In genomic region chr15:84006467-84006866, GRCh38 we compare ENCODE assay signal across 26 cellular contexts.
A peak's percentile ranks its signal among the peaks of the same experiment; 100 is the strongest.
DNase-seq lines count a peak whose midpoint lies in the region; ATAC-seq and TF ChIP-seq lines count a peak whose summit lies in the region.
"Had no signal": no experiment of that assay in that cellular context is flagged by ENCODE, and none has a peak within 500 bp of the region (broad histone marks: within the 10 kb centered on the region; RNA-seq: fewer than 3 reads in every experiment).

No MANE protein-coding gene starts in this region.

- H3K36me3 ChIP-seq in WERI-Rb-1, result no peaks in the 10 kb centered on the region

- ATAC-seq in right cardiac atrium, result peak; percentile 28 to 31
- ATAC-seq in left colon, result no peak
- ATAC-seq: A549, GM12878, K562 had no signal

- H3K27me3 ChIP-seq in right cardiac atrium (ENCODE audit: control insufficient read depth, insufficient read depth), result no peaks in the 10 kb centered on the region
- H3K27me3 ChIP-seq in WERI-Rb-1 (ENCODE audit: insufficient read depth, low read depth, severe bottlenecking), result no peaks in the 10 kb centered on the region

- intact Hi-C loops in right cardiac atrium (cut with DNase I), result loop anchor here in 1 of 4 donors (10.0 kb wide), 1 partner anchor 58 kb away; no protein-coding TSS in a partner anchor
- intact Hi-C loops in left colon (cut with DNase I, micrococcal nuclease), result no loop called here

- in situ Hi-C loops in SK-MEL-5 (cut with HindIII; ENCODE audit: low pct_unique_long_range_greater_than_20kb, low sequenced_read_pairs), result no loop called here

- WGBS in right cardiac atrium, result 64% methylated on average over 6 of the region's 6 CpGs

- peak; percentile 11 for DNase-seq in SK-MEL-5 (ENCODE audit: low read depth, low spot score)
- peak; percentile 28 for DNase-seq in choroid plexus epithelial cell (ENCODE audit: low read depth)
- no peak for DNase-seq in right cardiac atrium
- peak; percentile 78 for DNase-seq in renal cortical epithelial cell (ENCODE audit: low read depth)
- no peak for DNase-seq in WERI-Rb-1
- DNase-seq in left colon, result no peak
- no peak for DNase-seq in DMS153 (lab: John Stamatoyannopoulos, UW)
- DNase-seq: C1 segment of cervical spinal cord; CD4-positive, alpha-beta memory T cell; COR-L47; GDM1; GM23248; H7; Kasumi-1; MV-4-11; NCI-H1105; NCI-H1436 treated with DMSO at 0.1 percent for 48 hours; NCI-H187 treated with DMSO at 0.1 percent for 48 hours; NCI-H446 treated with DMSO at 0.1 percent for 48 hours; NCI-H526 treated with DMSO at 0.1 percent for 48 hours; RPMI8226; SHP77 treated with DMSO at 0.1 percent for 48 hours had no signal

- H3K4me1 ChIP-seq in right cardiac atrium (ENCODE audit: control insufficient read depth, insufficient read depth, low read length), result no peaks in the 10 kb centered on the region
- H3K4me1 ChIP-seq: A549 had no signal

- H3K9me3 ChIP-seq in right cardiac atrium (ENCODE audit: control insufficient read depth, low read length), result no peaks in the 10 kb centered on the region
- no peaks in the 10 kb centered on the region for H3K9me3 ChIP-seq in WERI-Rb-1 (ENCODE audit: severe bottlenecking)
- H3K9me3 ChIP-seq: A549 had no signal

- no peak for TF ChIP-seq CTCF in choroid plexus epithelial cell (conservative IDR thresholded peaks at IDR 0.05; ENCODE audit: low read depth, low read length)
- TF ChIP-seq CTCF in WERI-Rb-1 (IDR thresholded peaks at IDR 0.05; ENCODE audit: low read depth, low read length), result no peak

- H3K27ac ChIP-seq in right cardiac atrium (ENCODE audit: low read length) (peak overlapping the region; percentile 36), WERI-Rb-1 (no peak overlapping the region)
- H3K27ac ChIP-seq: A549, GM23248, SK-N-MC had no signal

- no peak overlapping the region for H3K4me3 ChIP-seq in choroid plexus epithelial cell (ENCODE audit: low read depth, low read length)
- H3K4me3 ChIP-seq in right cardiac atrium (ENCODE audit: low read length), result no peak overlapping the region
- H3K4me3 ChIP-seq in WERI-Rb-1 (ENCODE audit: low read depth, low read length), result no peak overlapping the region
- H3K4me3 ChIP-seq: A549, GM12878, GM23248, K562, SK-N-MC had no signal

Comparison
In these comparisons a context has a peak if more than half of its experiments do, and no peak if none do; other contexts are left out.
1. DNase-seq: peak in SK-MEL-5 (single experiment), choroid plexus epithelial cell (single experiment) and renal cortical epithelial cell (single experiment); none in right cardiac atrium (0 of 3), WERI-Rb-1 (single experiment), left colon (0 of 2) and DMS153 (single experiment).